ENCODE assay signal across 1 cellular context in the genomic region with DNA sequence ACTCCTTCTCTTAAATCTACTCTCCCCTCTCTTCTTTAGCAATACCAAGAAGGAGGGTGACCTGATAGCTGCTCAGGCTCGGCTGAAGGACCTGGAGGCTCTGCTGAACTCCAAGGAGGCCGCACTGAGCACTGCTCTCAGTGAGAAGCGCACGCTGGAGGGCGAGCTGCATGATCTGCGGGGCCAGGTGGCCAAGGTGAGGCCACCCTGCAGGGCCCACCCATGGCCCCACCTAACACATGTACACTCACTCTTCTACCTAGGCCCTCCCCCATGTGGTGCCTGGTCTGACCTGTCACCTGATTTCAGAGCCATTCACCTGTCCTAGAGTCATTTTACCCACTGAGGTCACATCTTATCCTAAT.
TF ChIP-seq lines count a peak whose summit lies in the region.

No MANE protein-coding gene starts in this region.

TF ChIP-seq in HepG2, 621 proteins besides CTCF, POLR2A, EP300 and RAD21 (continues in another document):
- TF ChIP-seq KLF13 (CRISPR knock-in tag; IDR thresholded peaks at IDR 0.05), result no peak
- no peak for TF ChIP-seq NCOR1 (IDR thresholded peaks at IDR 0.05; ENCODE audit: borderline replicate concordance, low read length)
- no peak for TF ChIP-seq ZNF329 (CRISPR knock-in tag; IDR thresholded peaks at IDR 0.05; ENCODE audit: low read depth)
- no peak for TF ChIP-seq KMT2B (CRISPR knock-in tag; IDR thresholded peaks at IDR 0.05)
- no peak for TF ChIP-seq HMG20A (CRISPR knock-in tag; IDR thresholded peaks at IDR 0.05; ENCODE audit: borderline replicate concordance)
- TF ChIP-seq, protein P1, sequence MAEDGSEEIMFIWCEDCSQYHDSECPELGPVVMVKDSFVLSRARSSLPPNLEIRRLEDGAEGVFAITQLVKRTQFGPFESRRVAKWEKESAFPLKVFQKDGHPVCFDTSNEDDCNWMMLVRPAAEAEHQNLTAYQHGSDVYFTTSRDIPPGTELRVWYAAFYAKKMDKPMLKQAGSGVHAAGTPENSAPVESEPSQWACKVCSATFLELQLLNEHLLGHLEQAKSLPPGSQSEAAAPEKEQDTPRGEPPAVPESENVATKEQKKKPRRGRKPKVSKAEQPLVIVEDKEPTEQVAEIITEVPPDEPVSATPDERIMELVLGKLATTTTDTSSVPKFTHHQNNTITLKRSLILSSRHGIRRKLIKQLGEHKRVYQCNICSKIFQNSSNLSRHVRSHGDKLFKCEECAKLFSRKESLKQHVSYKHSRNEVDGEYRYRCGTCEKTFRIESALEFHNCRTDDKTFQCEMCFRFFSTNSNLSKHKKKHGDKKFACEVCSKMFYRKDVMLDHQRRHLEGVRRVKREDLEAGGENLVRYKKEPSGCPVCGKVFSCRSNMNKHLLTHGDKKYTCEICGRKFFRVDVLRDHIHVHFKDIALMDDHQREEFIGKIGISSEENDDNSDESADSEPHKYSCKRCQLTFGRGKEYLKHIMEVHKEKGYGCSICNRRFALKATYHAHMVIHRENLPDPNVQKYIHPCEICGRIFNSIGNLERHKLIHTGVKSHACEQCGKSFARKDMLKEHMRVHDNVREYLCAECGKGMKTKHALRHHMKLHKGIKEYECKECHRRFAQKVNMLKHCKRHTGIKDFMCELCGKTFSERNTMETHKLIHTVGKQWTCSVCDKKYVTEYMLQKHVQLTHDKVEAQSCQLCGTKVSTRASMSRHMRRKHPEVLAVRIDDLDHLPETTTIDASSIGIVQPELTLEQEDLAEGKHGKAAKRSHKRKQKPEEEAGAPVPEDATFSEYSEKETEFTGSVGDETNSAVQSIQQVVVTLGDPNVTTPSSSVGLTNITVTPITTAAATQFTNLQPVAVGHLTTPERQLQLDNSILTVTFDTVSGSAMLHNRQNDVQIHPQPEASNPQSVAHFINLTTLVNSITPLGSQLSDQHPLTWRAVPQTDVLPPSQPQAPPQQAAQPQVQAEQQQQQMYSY (CRISPR knock-in tag; IDR thresholded peaks at IDR 0.05), result no peak
- TF ChIP-seq ZFP36 (IDR thresholded peaks at IDR 0.05; ENCODE audit: borderline replicate concordance, low read depth, low read length, partially characterized antibody), result no peak
- TF ChIP-seq ZSCAN21 (CRISPR knock-in tag; IDR thresholded peaks at IDR 0.05; ENCODE audit: borderline replicate concordance), result peak; percentile 5; the same call in 1 of the 2 replicates
- TF ChIP-seq ZNF501 (CRISPR knock-in tag; IDR thresholded peaks at IDR 0.05), result no peak
- TF ChIP-seq, protein P2, sequence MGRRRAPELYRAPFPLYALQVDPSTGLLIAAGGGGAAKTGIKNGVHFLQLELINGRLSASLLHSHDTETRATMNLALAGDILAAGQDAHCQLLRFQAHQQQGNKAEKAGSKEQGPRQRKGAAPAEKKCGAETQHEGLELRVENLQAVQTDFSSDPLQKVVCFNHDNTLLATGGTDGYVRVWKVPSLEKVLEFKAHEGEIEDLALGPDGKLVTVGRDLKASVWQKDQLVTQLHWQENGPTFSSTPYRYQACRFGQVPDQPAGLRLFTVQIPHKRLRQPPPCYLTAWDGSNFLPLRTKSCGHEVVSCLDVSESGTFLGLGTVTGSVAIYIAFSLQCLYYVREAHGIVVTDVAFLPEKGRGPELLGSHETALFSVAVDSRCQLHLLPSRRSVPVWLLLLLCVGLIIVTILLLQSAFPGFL (CRISPR knock-in tag; IDR thresholded peaks at IDR 0.05), result no peak
- TF ChIP-seq AHR (CRISPR knock-in tag; IDR thresholded peaks at IDR 0.05), result no peak
- TF ChIP-seq, protein P3, sequence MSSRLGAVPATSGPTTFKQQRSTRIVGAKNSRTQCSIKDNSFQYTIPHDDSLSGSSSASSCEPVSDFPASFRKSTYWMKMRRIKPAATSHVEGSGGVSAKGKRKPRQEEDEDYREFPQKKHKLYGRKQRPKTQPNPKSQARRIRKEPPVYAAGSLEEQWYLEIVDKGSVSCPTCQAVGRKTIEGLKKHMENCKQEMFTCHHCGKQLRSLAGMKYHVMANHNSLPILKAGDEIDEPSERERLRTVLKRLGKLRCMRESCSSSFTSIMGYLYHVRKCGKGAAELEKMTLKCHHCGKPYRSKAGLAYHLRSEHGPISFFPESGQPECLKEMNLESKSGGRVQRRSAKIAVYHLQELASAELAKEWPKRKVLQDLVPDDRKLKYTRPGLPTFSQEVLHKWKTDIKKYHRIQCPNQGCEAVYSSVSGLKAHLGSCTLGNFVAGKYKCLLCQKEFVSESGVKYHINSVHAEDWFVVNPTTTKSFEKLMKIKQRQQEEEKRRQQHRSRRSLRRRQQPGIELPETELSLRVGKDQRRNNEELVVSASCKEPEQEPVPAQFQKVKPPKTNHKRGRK (CRISPR knock-in tag; IDR thresholded peaks at IDR 0.05), result no peak
- 0 out of 2 replicates have a peak, but pooled peaks have one; percentile 2 for TF ChIP-seq ISL2 (CRISPR knock-in tag; IDR thresholded peaks at IDR 0.05)
- TF ChIP-seq, protein P4, sequence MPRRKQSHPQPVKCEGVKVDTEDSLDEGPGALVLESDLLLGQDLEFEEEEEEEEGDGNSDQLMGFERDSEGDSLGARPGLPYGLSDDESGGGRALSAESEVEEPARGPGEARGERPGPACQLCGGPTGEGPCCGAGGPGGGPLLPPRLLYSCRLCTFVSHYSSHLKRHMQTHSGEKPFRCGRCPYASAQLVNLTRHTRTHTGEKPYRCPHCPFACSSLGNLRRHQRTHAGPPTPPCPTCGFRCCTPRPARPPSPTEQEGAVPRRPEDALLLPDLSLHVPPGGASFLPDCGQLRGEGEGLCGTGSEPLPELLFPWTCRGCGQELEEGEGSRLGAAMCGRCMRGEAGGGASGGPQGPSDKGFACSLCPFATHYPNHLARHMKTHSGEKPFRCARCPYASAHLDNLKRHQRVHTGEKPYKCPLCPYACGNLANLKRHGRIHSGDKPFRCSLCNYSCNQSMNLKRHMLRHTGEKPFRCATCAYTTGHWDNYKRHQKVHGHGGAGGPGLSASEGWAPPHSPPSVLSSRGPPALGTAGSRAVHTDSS (CRISPR knock-in tag; conservative IDR thresholded peaks at IDR 0.05), result no peak
- TF ChIP-seq SKI (IDR thresholded peaks at IDR 0.05; ENCODE audit: partially characterized antibody), result no peak
- TF ChIP-seq ZNF773 (CRISPR knock-in tag; IDR thresholded peaks at IDR 0.05; ENCODE audit: borderline replicate concordance), result no peak
- TF ChIP-seq, protein P5, sequence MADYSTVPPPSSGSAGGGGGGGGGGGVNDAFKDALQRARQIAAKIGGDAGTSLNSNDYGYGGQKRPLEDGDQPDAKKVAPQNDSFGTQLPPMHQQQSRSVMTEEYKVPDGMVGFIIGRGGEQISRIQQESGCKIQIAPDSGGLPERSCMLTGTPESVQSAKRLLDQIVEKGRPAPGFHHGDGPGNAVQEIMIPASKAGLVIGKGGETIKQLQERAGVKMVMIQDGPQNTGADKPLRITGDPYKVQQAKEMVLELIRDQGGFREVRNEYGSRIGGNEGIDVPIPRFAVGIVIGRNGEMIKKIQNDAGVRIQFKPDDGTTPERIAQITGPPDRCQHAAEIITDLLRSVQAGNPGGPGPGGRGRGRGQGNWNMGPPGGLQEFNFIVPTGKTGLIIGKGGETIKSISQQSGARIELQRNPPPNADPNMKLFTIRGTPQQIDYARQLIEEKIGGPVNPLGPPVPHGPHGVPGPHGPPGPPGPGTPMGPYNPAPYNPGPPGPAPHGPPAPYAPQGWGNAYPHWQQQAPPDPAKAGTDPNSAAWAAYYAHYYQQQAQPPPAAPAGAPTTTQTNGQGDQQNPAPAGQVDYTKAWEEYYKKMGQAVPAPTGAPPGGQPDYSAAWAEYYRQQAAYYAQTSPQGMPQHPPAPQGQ (CRISPR knock-in tag; IDR thresholded peaks at IDR 0.05; ENCODE audit: borderline replicate concordance), result no peak
- 0 out of 2 replicates have a peak, but pooled peaks have one; percentile 6 for TF ChIP-seq ZNF510 (CRISPR knock-in tag; IDR thresholded peaks at IDR 0.05; ENCODE audit: low read depth)
- no peak for TF ChIP-seq ZNF572 (CRISPR knock-in tag; IDR thresholded peaks at IDR 0.05)
- TF ChIP-seq, protein P6, sequence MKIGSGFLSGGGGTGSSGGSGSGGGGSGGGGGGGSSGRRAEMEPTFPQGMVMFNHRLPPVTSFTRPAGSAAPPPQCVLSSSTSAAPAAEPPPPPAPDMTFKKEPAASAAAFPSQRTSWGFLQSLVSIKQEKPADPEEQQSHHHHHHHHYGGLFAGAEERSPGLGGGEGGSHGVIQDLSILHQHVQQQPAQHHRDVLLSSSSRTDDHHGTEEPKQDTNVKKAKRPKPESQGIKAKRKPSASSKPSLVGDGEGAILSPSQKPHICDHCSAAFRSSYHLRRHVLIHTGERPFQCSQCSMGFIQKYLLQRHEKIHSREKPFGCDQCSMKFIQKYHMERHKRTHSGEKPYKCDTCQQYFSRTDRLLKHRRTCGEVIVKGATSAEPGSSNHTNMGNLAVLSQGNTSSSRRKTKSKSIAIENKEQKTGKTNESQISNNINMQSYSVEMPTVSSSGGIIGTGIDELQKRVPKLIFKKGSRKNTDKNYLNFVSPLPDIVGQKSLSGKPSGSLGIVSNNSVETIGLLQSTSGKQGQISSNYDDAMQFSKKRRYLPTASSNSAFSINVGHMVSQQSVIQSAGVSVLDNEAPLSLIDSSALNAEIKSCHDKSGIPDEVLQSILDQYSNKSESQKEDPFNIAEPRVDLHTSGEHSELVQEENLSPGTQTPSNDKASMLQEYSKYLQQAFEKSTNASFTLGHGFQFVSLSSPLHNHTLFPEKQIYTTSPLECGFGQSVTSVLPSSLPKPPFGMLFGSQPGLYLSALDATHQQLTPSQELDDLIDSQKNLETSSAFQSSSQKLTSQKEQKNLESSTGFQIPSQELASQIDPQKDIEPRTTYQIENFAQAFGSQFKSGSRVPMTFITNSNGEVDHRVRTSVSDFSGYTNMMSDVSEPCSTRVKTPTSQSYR (CRISPR knock-in tag; IDR thresholded peaks at IDR 0.05; ENCODE audit: borderline replicate concordance), result no peak
- TF ChIP-seq, protein P7, sequence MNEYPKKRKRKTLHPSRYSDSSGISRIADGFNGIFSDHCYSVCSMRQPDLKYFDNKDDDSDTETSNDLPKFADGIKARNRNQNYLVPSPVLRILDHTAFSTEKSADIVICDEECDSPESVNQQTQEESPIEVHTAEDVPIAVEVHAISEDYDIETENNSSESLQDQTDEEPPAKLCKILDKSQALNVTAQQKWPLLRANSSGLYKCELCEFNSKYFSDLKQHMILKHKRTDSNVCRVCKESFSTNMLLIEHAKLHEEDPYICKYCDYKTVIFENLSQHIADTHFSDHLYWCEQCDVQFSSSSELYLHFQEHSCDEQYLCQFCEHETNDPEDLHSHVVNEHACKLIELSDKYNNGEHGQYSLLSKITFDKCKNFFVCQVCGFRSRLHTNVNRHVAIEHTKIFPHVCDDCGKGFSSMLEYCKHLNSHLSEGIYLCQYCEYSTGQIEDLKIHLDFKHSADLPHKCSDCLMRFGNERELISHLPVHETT (CRISPR knock-in tag; conservative IDR thresholded peaks at IDR 0.05), result no peak
- TF ChIP-seq ZMYM2 (CRISPR knock-in tag; IDR thresholded peaks at IDR 0.05), result no peak
- TF ChIP-seq, protein P8, sequence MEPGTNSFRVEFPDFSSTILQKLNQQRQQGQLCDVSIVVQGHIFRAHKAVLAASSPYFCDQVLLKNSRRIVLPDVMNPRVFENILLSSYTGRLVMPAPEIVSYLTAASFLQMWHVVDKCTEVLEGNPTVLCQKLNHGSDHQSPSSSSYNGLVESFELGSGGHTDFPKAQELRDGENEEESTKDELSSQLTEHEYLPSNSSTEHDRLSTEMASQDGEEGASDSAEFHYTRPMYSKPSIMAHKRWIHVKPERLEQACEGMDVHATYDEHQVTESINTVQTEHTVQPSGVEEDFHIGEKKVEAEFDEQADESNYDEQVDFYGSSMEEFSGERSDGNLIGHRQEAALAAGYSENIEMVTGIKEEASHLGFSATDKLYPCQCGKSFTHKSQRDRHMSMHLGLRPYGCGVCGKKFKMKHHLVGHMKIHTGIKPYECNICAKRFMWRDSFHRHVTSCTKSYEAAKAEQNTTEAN (CRISPR knock-in tag; conservative IDR thresholded peaks at IDR 0.05), result no peak
- TF ChIP-seq ZNF660 (CRISPR knock-in tag; IDR thresholded peaks at IDR 0.05; ENCODE audit: borderline replicate concordance, low read depth), result no peak
- TF ChIP-seq ZBTB8A (CRISPR knock-in tag; IDR thresholded peaks at IDR 0.05; ENCODE audit: borderline replicate concordance, low read depth), result no peak
- TF ChIP-seq, protein P9, sequence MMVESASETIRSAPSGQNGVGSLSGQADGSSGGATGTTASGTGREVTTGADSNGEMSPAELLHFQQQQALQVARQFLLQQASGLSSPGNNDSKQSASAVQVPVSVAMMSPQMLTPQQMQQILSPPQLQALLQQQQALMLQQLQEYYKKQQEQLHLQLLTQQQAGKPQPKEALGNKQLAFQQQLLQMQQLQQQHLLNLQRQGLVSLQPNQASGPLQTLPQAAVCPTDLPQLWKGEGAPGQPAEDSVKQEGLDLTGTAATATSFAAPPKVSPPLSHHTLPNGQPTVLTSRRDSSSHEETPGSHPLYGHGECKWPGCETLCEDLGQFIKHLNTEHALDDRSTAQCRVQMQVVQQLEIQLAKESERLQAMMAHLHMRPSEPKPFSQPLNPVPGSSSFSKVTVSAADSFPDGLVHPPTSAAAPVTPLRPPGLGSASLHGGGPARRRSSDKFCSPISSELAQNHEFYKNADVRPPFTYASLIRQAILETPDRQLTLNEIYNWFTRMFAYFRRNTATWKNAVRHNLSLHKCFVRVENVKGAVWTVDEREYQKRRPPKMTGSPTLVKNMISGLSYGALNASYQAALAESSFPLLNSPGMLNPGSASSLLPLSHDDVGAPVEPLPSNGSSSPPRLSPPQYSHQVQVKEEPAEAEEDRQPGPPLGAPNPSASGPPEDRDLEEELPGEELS (CRISPR knock-in tag; IDR thresholded peaks at IDR 0.05), result no peak
- no peak for TF ChIP-seq FOXA1 (IDR thresholded peaks at IDR 0.05)
- no peak for TF ChIP-seq FOXA1 (CRISPR knock-in tag; IDR thresholded peaks at IDR 0.05)
- no peak for TF ChIP-seq ETV5 (CRISPR knock-in tag; IDR thresholded peaks at IDR 0.05; ENCODE audit: borderline replicate concordance)
- TF ChIP-seq SRSF4 (IDR thresholded peaks at IDR 0.05; ENCODE audit: low read depth, low read length, poor library complexity, severe bottlenecking), result no peak
- TF ChIP-seq ZNF841 (CRISPR knock-in tag; IDR thresholded peaks at IDR 0.05; ENCODE audit: borderline replicate concordance), result no peak
- no peak for TF ChIP-seq ZNF335 (CRISPR knock-in tag; IDR thresholded peaks at IDR 0.05)
- TF ChIP-seq, protein P10, sequence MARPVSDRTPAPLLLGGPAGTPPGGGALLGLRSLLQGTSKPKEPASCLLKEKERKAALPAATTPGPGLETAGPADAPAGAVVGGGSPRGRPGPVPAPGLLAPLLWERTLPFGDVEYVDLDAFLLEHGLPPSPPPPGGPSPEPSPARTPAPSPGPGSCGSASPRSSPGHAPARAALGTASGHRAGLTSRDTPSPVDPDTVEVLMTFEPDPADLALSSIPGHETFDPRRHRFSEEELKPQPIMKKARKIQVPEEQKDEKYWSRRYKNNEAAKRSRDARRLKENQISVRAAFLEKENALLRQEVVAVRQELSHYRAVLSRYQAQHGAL (CRISPR knock-in tag; IDR thresholded peaks at IDR 0.05; ENCODE audit: not compliant biosample characterization), result no peak
- TF ChIP-seq, protein P11, sequence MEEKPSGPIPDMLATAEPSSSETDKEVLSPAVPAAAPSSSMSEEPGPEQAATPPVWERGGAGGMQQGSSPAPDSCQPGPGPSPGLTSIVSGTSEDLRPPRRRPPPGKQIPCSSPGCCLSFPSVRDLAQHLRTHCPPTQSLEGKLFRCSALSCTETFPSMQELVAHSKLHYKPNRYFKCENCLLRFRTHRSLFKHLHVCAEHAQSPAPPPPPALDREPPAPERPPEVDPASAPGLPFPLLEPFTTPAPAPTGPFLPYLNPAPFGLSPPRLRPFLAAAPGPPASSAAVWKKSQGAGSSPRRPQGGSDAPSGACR (CRISPR knock-in tag; IDR thresholded peaks at IDR 0.05), result 0 out of 2 replicates have a peak, but pooled peaks have one; percentile 8
- TF ChIP-seq KAT2B (IDR thresholded peaks at IDR 0.05; ENCODE audit: borderline replicate concordance, low read depth, low read length), result no peak
- no peak for TF ChIP-seq MED8 (CRISPR knock-in tag; IDR thresholded peaks at IDR 0.05; ENCODE audit: insufficient replicate concordance)
